In genomic region chr10:115052216-115052615, GRCh38 we compare ENCODE assay signal across 15 cellular contexts. TPM values are rescaled to one million over a fixed set of nuclear protein-coding genes. Genes with fewer than 3 reads are reported as not detected.
DNase-seq lines count a peak whose midpoint lies in the region; ATAC-seq and TF ChIP-seq lines count a peak whose summit lies in the region.
"Had no signal": no experiment of that assay in that cellular context is flagged by ENCODE, and none has a peak within 500 bp of the region (broad histone marks: within the 10 kb centered on the region; RNA-seq: fewer than 3 reads in every experiment).

No MANE protein-coding gene starts in this region.

- H3K9me3 Mint-ChIP-seq in brain = peaks cover 0 to 3% (median 0%) of the 10 kb centered on the region in 5 experiments
- no peaks in the 10 kb centered on the region for H3K9me3 Mint-ChIP-seq in stimulated activated effector memory CD8-positive, alpha-beta T cell treated with anti-CD3 and anti-CD28 coated beads, Interleukin-12 subunit alpha, Interleukin-12 subunit beta, amount 100 ng/mL, for 72 hours
- no peaks in the 10 kb centered on the region for H3K9me3 Mint-ChIP-seq in activated CD4-positive, alpha-beta memory T cell treated with anti-CD3 and anti-CD28 coated beads for 36 hours
- H3K9me3 Mint-ChIP-seq: CD4-positive, alpha-beta T cell; H9 had no signal

- H3K4me3 Mint-ChIP-seq in brain = no peak overlapping the region
- H3K4me3 Mint-ChIP-seq in stimulated activated effector memory CD8-positive, alpha-beta T cell treated with anti-CD3 and anti-CD28 coated beads, Interleukin-12 subunit alpha, Interleukin-12 subunit beta, amount 100 ng/mL, for 72 hours = no peak overlapping the region
- H3K4me3 Mint-ChIP-seq in activated CD4-positive, alpha-beta memory T cell treated with anti-CD3 and anti-CD28 coated beads for 36 hours = no peak overlapping the region
- H3K4me3 Mint-ChIP-seq: CD4-positive, alpha-beta T cell; H9 had no signal

- peak overlapping the region in 3 of 5 experiments; percentile 14 to 70 (median 60) for H3K27ac Mint-ChIP-seq in brain
- H3K27ac Mint-ChIP-seq in stimulated activated effector memory CD8-positive, alpha-beta T cell treated with anti-CD3 and anti-CD28 coated beads, Interleukin-12 subunit alpha, Interleukin-12 subunit beta, amount 100 ng/mL, for 72 hours = no peak overlapping the region
- H3K27ac Mint-ChIP-seq in activated CD4-positive, alpha-beta memory T cell treated with anti-CD3 and anti-CD28 coated beads for 36 hours = no peak overlapping the region
- H3K27ac Mint-ChIP-seq: CD4-positive, alpha-beta T cell; H9 had no signal

- TF ChIP-seq CTCF in brain (conservative IDR thresholded peaks at IDR 0.05) = no peak

- DNase-seq in NCI-H82 (lab: John Stamatoyannopoulos, UW) = peak; percentile 2
- DNase-seq in NCI-H82 treated with DMSO at 0.1 percent for 48 hours (lab: John Stamatoyannopoulos, UW; ENCODE audit: unreplicated experiment) = no peak
- peak; percentile 17 for DNase-seq in EL
- no peak for DNase-seq in stimulated activated effector memory CD8-positive, alpha-beta T cell treated with anti-CD3 and anti-CD28 coated beads, Interleukin-12 subunit alpha, Interleukin-12 subunit beta, amount 100 ng/mL, for 72 hours (ENCODE audit: low spot score in 2 of 2)
- no peak for DNase-seq in activated CD4-positive, alpha-beta memory T cell treated with anti-CD3 and anti-CD28 coated beads for 36 hours
- DNase-seq: 8988T; ACHN; BE2C; Caco-2; CD4-positive, alpha-beta T cell; GDM1; H9 had no signal

- intact Hi-C loops in activated CD4-positive, alpha-beta memory T cell treated with anti-CD3 and anti-CD28 coated beads for 36 hours (cut with micrococcal nuclease) = no loop called here

- no peaks in the 10 kb centered on the region for H3K27me3 Mint-ChIP-seq in brain
- peaks cover 5% of the 10 kb centered on the region for H3K27me3 Mint-ChIP-seq in activated CD4-positive, alpha-beta memory T cell treated with anti-CD3 and anti-CD28 coated beads for 36 hours
- H3K27me3 Mint-ChIP-seq: CD4-positive, alpha-beta T cell had no signal

- POLR2A ChIA-PET in activated CD4-positive, alpha-beta memory T cell treated with anti-CD3 and anti-CD28 coated beads for 36 hours (lab: Charles Lee) = no interaction called here

- H3K4me1 Mint-ChIP-seq in brain = peaks cover 40% of the 10 kb centered on the region
- no peaks in the 10 kb centered on the region for H3K4me1 Mint-ChIP-seq in stimulated activated effector memory CD8-positive, alpha-beta T cell treated with anti-CD3 and anti-CD28 coated beads, Interleukin-12 subunit alpha, Interleukin-12 subunit beta, amount 100 ng/mL, for 72 hours
- H3K4me1 Mint-ChIP-seq in activated CD4-positive, alpha-beta memory T cell treated with anti-CD3 and anti-CD28 coated beads for 36 hours (ENCODE audit: low read depth) = no peaks in the 10 kb centered on the region

- CTCF ChIA-PET in activated CD4-positive, alpha-beta memory T cell treated with anti-CD3 and anti-CD28 coated beads for 36 hours (lab: Charles Lee) = no interaction called here

- no peak for ATAC-seq in stimulated activated effector memory CD8-positive, alpha-beta T cell treated with anti-CD3 and anti-CD28 coated beads, Interleukin-12 subunit alpha, Interleukin-12 subunit beta, amount 100 ng/mL, for 72 hours
- ATAC-seq in HG03045 (IDR thresholded peaks at IDR 0.05; ENCODE audit: unreplicated experiment) = no peak

- no peaks in the 10 kb centered on the region for H3K36me3 Mint-ChIP-seq in brain
- H3K36me3 Mint-ChIP-seq in stimulated activated effector memory CD8-positive, alpha-beta T cell treated with anti-CD3 and anti-CD28 coated beads, Interleukin-12 subunit alpha, Interleukin-12 subunit beta, amount 100 ng/mL, for 72 hours = no peaks in the 10 kb centered on the region
- H3K36me3 Mint-ChIP-seq in activated CD4-positive, alpha-beta memory T cell treated with anti-CD3 and anti-CD28 coated beads for 36 hours = no peaks in the 10 kb centered on the region

RNA-seq across cellular contexts. Expression of gene ATRNL1, which starts 40.9 kb away (rescaled TPM):
- 3.9 TPM for polyA plus RNA-seq in brain (ENCODE audit: insufficient read depth, low read depth, low replicate concordance)
- under 1 TPM; 0.12 to 0.17 TPM for total RNA-seq in activated CD4-positive, alpha-beta memory T cell treated with anti-CD3 and anti-CD28 coated beads for 36 hours
- total RNA-seq: Caco-2; CD4-positive, alpha-beta T cell; HT-29 had no signal

Comparison
In these comparisons a context has a peak if more than half of its experiments do, and no peak if none do; other contexts are left out.
1. DNase-seq: peak in NCI-H82 (single experiment) and EL (single experiment); none in NCI-H82 treated with DMSO at 0.1 percent for 48 hours (single experiment), stimulated activated effector memory CD8-positive, alpha-beta T cell treated with anti-CD3 and anti-CD28 coated beads, Interleukin-12 subunit alpha, Interleukin-12 subunit beta, amount 100 ng/mL, for 72 hours (0 of 2) and activated CD4-positive, alpha-beta memory T cell treated with anti-CD3 and anti-CD28 coated beads for 36 hours (single experiment).
2. H3K27ac Mint-ChIP-seq: peak in brain (3 of 5); none in stimulated activated effector memory CD8-positive, alpha-beta T cell treated with anti-CD3 and anti-CD28 coated beads, Interleukin-12 subunit alpha, Interleukin-12 subunit beta, amount 100 ng/mL, for 72 hours (single experiment) and activated CD4-positive, alpha-beta memory T cell treated with anti-CD3 and anti-CD28 coated beads for 36 hours (single experiment).